ENCODE assay signal across 12 cellular contexts in the genomic region with DNA sequence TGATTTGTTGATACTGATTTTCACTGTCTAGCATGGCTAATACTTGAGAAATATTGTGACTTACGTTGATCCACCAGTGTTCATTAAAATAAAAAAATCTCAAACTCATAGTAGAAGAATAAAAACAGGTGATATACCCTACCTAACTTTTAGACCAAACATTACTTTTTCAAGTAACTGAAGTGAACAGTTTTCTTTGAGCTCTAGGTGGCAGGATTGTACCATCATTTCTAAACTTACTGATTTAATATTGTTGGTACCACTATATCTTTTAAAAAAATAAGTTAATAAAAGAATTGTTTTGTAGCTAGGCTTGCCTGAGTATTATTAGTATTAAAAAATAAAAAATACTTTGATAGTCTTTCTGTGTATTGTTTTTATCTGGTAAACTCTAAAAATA. TPM values are rescaled to one million over a fixed set of nuclear protein-coding genes. Genes with fewer than 3 reads are reported as not detected.
DNase-seq lines count a peak whose midpoint lies in the region; ATAC-seq, FAIRE-seq and TF ChIP-seq lines count a peak whose summit lies in the region.
"Had no signal": no experiment of that assay in that cellular context is flagged by ENCODE, and none has a peak within 500 bp of the region (broad histone marks: within the 10 kb centered on the region; RNA-seq: fewer than 3 reads in every experiment).

No MANE protein-coding gene starts in this region.

- H3K4me1 Mint-ChIP-seq in activated T-cell treated with anti-CD3 and anti-CD28 coated beads, Interleukin-2, amount 50 U/mL, for 4 hours (ENCODE audit: low read depth), result peaks cover 22% of the 10 kb centered on the region

- no peak overlapping the region for H3K4me3 Mint-ChIP-seq in activated T-cell treated with anti-CD3 and anti-CD28 coated beads, Interleukin-2, amount 50 U/mL, for 4 hours
- H3K4me3 Mint-ChIP-seq: naive thymus-derived CD4-positive, alpha-beta T cell had no signal

- H3K79me2 ChIP-seq in SK-N-SH (ENCODE audit: insufficient read depth), result peaks cover 17% of the 10 kb centered on the region

- no peaks in the 10 kb centered on the region for H3K9me2 ChIP-seq in SK-N-SH

- no peak overlapping the region for H3K4me3 ChIP-seq in A549
- no peak overlapping the region for H3K4me3 ChIP-seq in SK-N-SH (ENCODE audit: low read depth in 2 of 2, low read length in 1 of 2)
- no peak overlapping the region for H3K4me3 ChIP-seq in upper lobe of left lung

- H3K27ac ChIP-seq in A549 (no peak overlapping the region), SK-N-SH (ENCODE audit: low read depth in 2 of 2, low read length in 1 of 2) (no peak overlapping the region), upper lobe of left lung (no peak overlapping the region)

- DNase-seq in A549 (ENCODE audit: low read depth in 1 of 2, low spot score in 1 of 2), result no peak
- no peak for DNase-seq in GM10266 (ENCODE audit: extremely low spot score)
- DNase-seq in SK-N-SH, result no peak
- DNase-seq in frontal cortex (ENCODE audit: low spot score in 2 of 2), result no peak
- DNase-seq in activated CD4-positive, CD25-positive, alpha-beta regulatory T cell treated with anti-CD3 and anti-CD28 coated beads, Interleukin-2, amount 50 U/mL, for 72 hours, result no peak
- no peak for DNase-seq in upper lobe of left lung
- DNase-seq in activated T-cell treated with anti-CD3 and anti-CD28 coated beads, Interleukin-2, amount 50 U/mL, for 4 hours, result no peak
- no peak for DNase-seq in HuH-7 (ENCODE audit: low spot score)
- DNase-seq: activated CD4-positive, CD25-positive, alpha-beta regulatory T cell; effector CD4-positive, alpha-beta T cell; NCI-H1048 had no signal

- H3K4me2 ChIP-seq in A549, result no peak overlapping the region
- H3K4me2 ChIP-seq in SK-N-SH, result no peak overlapping the region

- peaks cover 62 to 74% of the 10 kb centered on the region in 2 experiments for H3K36me3 ChIP-seq in SK-N-SH (replicated peaks in 1 of 2; ENCODE audit: control insufficient read depth in 1 of 2, insufficient read depth in 2 of 2, low read length in 1 of 2)
- H3K36me3 ChIP-seq in upper lobe of left lung, result peaks cover 0 to 82% (median 17%) of the 10 kb centered on the region in 4 donors

- H3F3A ChIP-seq in SK-N-SH (replicated peaks; ENCODE audit: insufficient read depth), result peaks cover 17% of the 10 kb centered on the region

- ATAC-seq in A549 (peak in 1 of 2 experiments; percentile 51; a peak in 2 of 6 replicates), upper lobe of left lung (ENCODE audit: low FRiP score in 2 of 2) (no peak)
- ATAC-seq in activated T-cell treated with anti-CD3 and anti-CD28 coated beads, Interleukin-2, amount 50 U/mL, for 4 hours, result no peak
- ATAC-seq: naive thymus-derived CD4-positive, alpha-beta T cell had no signal

- POLR2A ChIA-PET in A549 (lab: Yijun Ruan, JAX), result no interaction called here
- POLR2A ChIA-PET in SK-N-SH (lab: Yijun Ruan, JAX), result no interaction called here

- H3K9me3 Mint-ChIP-seq in activated T-cell treated with anti-CD3 and anti-CD28 coated beads, Interleukin-2, amount 50 U/mL, for 4 hours, result no peaks in the 10 kb centered on the region
- H3K9me3 Mint-ChIP-seq: naive thymus-derived CD4-positive, alpha-beta T cell had no signal

- CTCF ChIA-PET in A549 (lab: Yijun Ruan, JAX), result interaction anchor here (0.8 to 2.4 kb wide), 5 partner anchors 10 to 50 kb away, joined by 3 to 6 read pairs (median 4); no protein-coding TSS in a partner anchor
- CTCF ChIA-PET in SK-N-SH (lab: Yijun Ruan, JAX), result interaction anchor here (0.7 to 1.9 kb wide), 5 partner anchors 16 to 464 kb away, joined by 3 to 7 read pairs (median 5); no protein-coding TSS in a partner anchor

- H3K9me3 ChIP-seq in A549, result no peaks in the 10 kb centered on the region
- H3K9me3 ChIP-seq in SK-N-SH, result no peaks in the 10 kb centered on the region
- H3K9me3 ChIP-seq in upper lobe of left lung, result no peaks in the 10 kb centered on the region

- WGBS in A549 (ENCODE audit: missing lambda C conversion rate), result 28% methylated on average over 1 of the region's 1 CpG
- 85% methylated on average over 1 of the region's 1 CpG for WGBS in SK-N-SH (ENCODE audit: low lambda C conversion rate)
- WGBS in upper lobe of left lung, 2 donors, result 73 to 83% methylated on average over 1 of the region's 1 CpG

- TF ChIP-seq CTCF in A549 (IDR thresholded peaks at IDR 0.05), result peak; percentile 58
- TF ChIP-seq CTCF in GM10266 (IDR thresholded peaks at IDR 0.05; ENCODE audit: control insufficient read depth, insufficient read depth, low read depth, missing control alignments), result peak; percentile 13
- peak; percentile 60 for TF ChIP-seq CTCF in SK-N-SH (IDR thresholded peaks at IDR 0.05)
- TF ChIP-seq CTCF in upper lobe of left lung (IDR thresholded peaks at IDR 0.05), result peak in 3 of 6 experiments; percentile 12 to 17 (median 13)

- no peaks in the 10 kb centered on the region for H3K27me3 Mint-ChIP-seq in activated T-cell treated with anti-CD3 and anti-CD28 coated beads, Interleukin-2, amount 50 U/mL, for 4 hours (ENCODE audit: low read depth)
- H3K27me3 Mint-ChIP-seq: naive thymus-derived CD4-positive, alpha-beta T cell had no signal

- TF ChIP-seq EP300 in A549 (IDR thresholded peaks at IDR 0.05), result no peak
- no peak for TF ChIP-seq EP300 in SK-N-SH (IDR thresholded peaks at IDR 0.05; ENCODE audit: borderline replicate concordance in 1 of 2, low read depth in 1 of 2, low read length in 1 of 2)
- no peak for TF ChIP-seq EP300 in upper lobe of left lung (IDR thresholded peaks at IDR 0.05)

- H3K4me1 ChIP-seq in A549 (no peaks in the 10 kb centered on the region), SK-N-SH (ENCODE audit: control insufficient read depth in 1 of 2, insufficient read depth in 2 of 2, low read depth in 1 of 2, low read length in 1 of 2) (peaks cover 3 to 15% of the 10 kb centered on the region in 2 experiments; a peak in 2 of 4 replicates), upper lobe of left lung (peaks cover 0 to 4% (median 0%) of the 10 kb centered on the region in 4 donors)

- TF ChIP-seq RAD21 in A549 (conservative IDR thresholded peaks at IDR 0.05 in 1 of 2, IDR thresholded peaks at IDR 0.05 in 1 of 2) (peak; percentile 46 to 67), SK-N-SH (IDR thresholded peaks at IDR 0.05; ENCODE audit: low read length) (peak; percentile 58)

- peaks cover 36% of the 10 kb centered on the region for H3K36me3 Mint-ChIP-seq in activated T-cell treated with anti-CD3 and anti-CD28 coated beads, Interleukin-2, amount 50 U/mL, for 4 hours (ENCODE audit: insufficient read depth)

- H3K9ac ChIP-seq in SK-N-SH, result no peak overlapping the region

- H4K20me1 ChIP-seq in SK-N-SH (ENCODE audit: insufficient read depth), result no peaks in the 10 kb centered on the region

- peak; percentile 74 for FAIRE-seq in A549 (lab: Jason Lieb, UNC)
- FAIRE-seq in frontal cortex (lab: Jason Lieb, UNC), result peak; percentile 80

- TF ChIP-seq POLR2A in A549 (IDR thresholded peaks at IDR 0.05; ENCODE audit: low read length), result no peak
- TF ChIP-seq POLR2A in upper lobe of left lung (IDR thresholded peaks at IDR 0.05), result no peak

- no peak overlapping the region for H2AFZ ChIP-seq in SK-N-SH (ENCODE audit: low read depth)

- H3K27me3 ChIP-seq in SK-N-SH (ENCODE audit: insufficient read depth) (no peaks in the 10 kb centered on the region), upper lobe of left lung (no peaks in the 10 kb centered on the region)

TF ChIP-seq in A549, 52 proteins besides CTCF, POLR2A, EP300 and RAD21 (continues in another document):
- 0 out of 3 replicates have a peak, but pooled peaks have one; percentile 32 for TF ChIP-seq SMC3 (IDR thresholded peaks at IDR 0.05)

TF ChIP-seq in SK-N-SH, 30 proteins besides CTCF, POLR2A, EP300 and RAD21 (continues in another document):
- 0 out of 2 replicates have a peak, but pooled peaks have one; percentile 5 for TF ChIP-seq SMC3 (IDR thresholded peaks at IDR 0.05; ENCODE audit: low read depth, low read length)
- TF ChIP-seq MEF2A (IDR thresholded peaks at IDR 0.05; ENCODE audit: borderline replicate concordance, low read depth), result no peak
- no peak for TF ChIP-seq FOSL2 (IDR thresholded peaks at IDR 0.05; ENCODE audit: borderline replicate concordance, low read depth)

RNA-seq across cellular contexts. Expression of gene CDC73, which starts 21.5 kb away (rescaled TPM):
- polyA plus RNA-seq in A549 (2011; rRNA removed), result 53.6 and 77.9 TPM in 2 replicates
- polyA plus RNA-seq in A549 (2012; cell fraction: cytosol; rRNA removed), result 13.7 and 15.4 TPM in 2 replicates
- 3.8 and 5.3 TPM in 2 replicates for polyA plus RNA-seq in A549 (2012; cell fraction: nucleus; rRNA removed)
- 37.0 to 43.1 TPM (median 42.2 TPM) in 3 replicates for polyA plus RNA-seq in A549 (2017; fragmentation: RNase III; extraction: RNeasy Plus Mini Kit Qiagen cat#74134 plus additional on column Dnase treatment)
- polyA minus RNA-seq in A549 (2011; rRNA and poly(A)+ RNA removed), result 25.0 and 29.7 TPM in 2 replicates
- polyA plus RNA-seq in SK-N-SH (2012; rRNA removed), result 13.4 and 17.3 TPM in 2 replicates
- 20.4 and 27.5 TPM in 2 replicates for polyA plus RNA-seq in SK-N-SH (2012; cell fraction: cytosol; rRNA removed)
- 6.4 and 7.7 TPM in 2 replicates for polyA plus RNA-seq in SK-N-SH (2012; cell fraction: nucleus; rRNA removed)
- total RNA-seq in frontal cortex, result 28.9 TPM
- total RNA-seq in upper lobe of left lung, result 10 to 100 TPM; 35.1 to 77.5 (median 47.5) TPM
- 10 to 100 TPM; 50.5 to 61.4 (median 58.0) TPM for total RNA-seq in activated T-cell treated with anti-CD3 and anti-CD28 coated beads, Interleukin-2, amount 50 U/mL, for 4 hours

RNA-seq across cellular contexts. Expression of gene GLRX2, which starts 38.1 kb away (rescaled TPM):
- polyA plus RNA-seq in A549 (2011; rRNA removed) (33.5 and 64.8 TPM in 2 replicates), A549 (2017; fragmentation: RNase III; extraction: RNeasy Plus Mini Kit Qiagen cat#74134 plus additional on column Dnase treatment) (48.8 to 52.4 TPM (median 49.8 TPM) in 3 replicates), SK-N-SH (2012; rRNA removed) (9.4 and 12.8 TPM in 2 replicates)
- 14.0 and 16.0 TPM in 2 replicates for polyA plus RNA-seq in A549 (2012; cell fraction: cytosol; rRNA removed)
- 5.8 and 8.7 TPM in 2 replicates for polyA plus RNA-seq in A549 (2012; cell fraction: nucleus; rRNA removed)
- 2.4 and 2.8 TPM in 2 replicates for polyA minus RNA-seq in A549 (2011; rRNA and poly(A)+ RNA removed)
- polyA plus RNA-seq in SK-N-SH (2012; cell fraction: cytosol; rRNA removed), result 13.4 and 23.8 TPM in 2 replicates
- 2.5 and 4.6 TPM in 2 replicates for polyA plus RNA-seq in SK-N-SH (2012; cell fraction: nucleus; rRNA removed)
- total RNA-seq in frontal cortex (15.1 TPM), upper lobe of left lung (10 to 100 TPM in 2 of 6 donors, 1 to 10 TPM in 4; 1.4 to 18.6 (median 6.6) TPM)
- 10 to 100 TPM; 21.4 to 29.3 (median 29.3) TPM for total RNA-seq in activated T-cell treated with anti-CD3 and anti-CD28 coated beads, Interleukin-2, amount 50 U/mL, for 4 hours

RNA-seq across cellular contexts. Expression of gene B3GALT2, which starts 43.1 kb away (rescaled TPM):
- polyA plus RNA-seq in A549 (2011; rRNA removed) (not detected in 2 replicates), A549 (2017; fragmentation: RNase III; extraction: RNeasy Plus Mini Kit Qiagen cat#74134 plus additional on column Dnase treatment) (not detected in 3 replicates), SK-N-SH (2012; rRNA removed) (0.23 and 0.37 TPM in 2 replicates)
- not detected in 2 replicates for polyA plus RNA-seq in A549 (2012; cell fraction: cytosol; rRNA removed)
- not detected in 2 replicates for polyA plus RNA-seq in A549 (2012; cell fraction: nucleus; rRNA removed)
- polyA minus RNA-seq in A549 (2011; rRNA and poly(A)+ RNA removed), result 0.10 TPM in 1 of 2 replicates, not detected in the other
- polyA plus RNA-seq in SK-N-SH (2012; cell fraction: cytosol; rRNA removed), result 0.64 and 0.73 TPM in 2 replicates
- 0.06 and 0.25 TPM in 2 replicates for polyA plus RNA-seq in SK-N-SH (2012; cell fraction: nucleus; rRNA removed)
- total RNA-seq in frontal cortex (148 TPM), upper lobe of left lung (1 to 10 TPM in 4 of 6 donors, under 1 TPM in 2; 0.44 to 3.3 (median 1.5) TPM)
- under 1 TPM; 0.13 to 0.68 (median 0.50) TPM for total RNA-seq in activated T-cell treated with anti-CD3 and anti-CD28 coated beads, Interleukin-2, amount 50 U/mL, for 4 hours

Comparison
In these comparisons a context has a peak if more than half of its experiments do, and no peak if none do; other contexts are left out.
1. RNA of gene B3GALT2, which starts 43.1 kb away (total RNA-seq): 148 TPM in frontal cortex (single experiment); 0.44 to 3.3 TPM in upper lobe of left lung and 0.13 to 0.68 TPM in activated T-cell treated with anti-CD3 and anti-CD28 coated beads, Interleukin-2, amount 50 U/mL, for 4 hours; every median in the first group is over 10 times any median in the second.
2. Of the 12 proteins assayed by ChIP-seq in both A549 and SK-N-SH: peak only in A549: none; only in SK-N-SH: none; in both: CTCF, RAD21 and SMC3; in neither: 9.